ENCODE assay signal across 1 cellular context in genomic region chr17:27471321-27472269, GRCh38.
A peak's percentile ranks its signal among the peaks of the same experiment; 100 is the strongest.
TF ChIP-seq lines count a peak whose summit lies in the region.

No MANE protein-coding gene starts in this region.

TF ChIP-seq in GM12878, 131 proteins besides CTCF, POLR2A, EP300 and RAD21 (continued from another document and continues in another):
- TF ChIP-seq IRF3 (IDR thresholded peaks at IDR 0.05) (no peak), ZNF24 (IDR thresholded peaks at IDR 0.05) (peak; percentile 94), ZNF217 (IDR thresholded peaks at IDR 0.05) (peak; percentile 89), ZNF384 (IDR thresholded peaks at IDR 0.05; ENCODE audit: borderline replicate concordance, low read depth, low read length) (peak; percentile 19; the same call in 1 of the 2 replicates), TARDBP (IDR thresholded peaks at IDR 0.05; ENCODE audit: borderline replicate concordance) (peak; percentile 42; the same call in 1 of the 2 replicates), SIN3A (IDR thresholded peaks at IDR 0.05; ENCODE audit: low read depth, low read length) (peak; percentile 38; the same call in 1 of the 2 replicates), SPI1 (IDR thresholded peaks at IDR 0.05; ENCODE audit: borderline replicate concordance, insufficient read depth, low read depth, low read length) (peak; percentile 55; the same call in 1 of the 2 replicates), ESRRA (IDR thresholded peaks at IDR 0.05; ENCODE audit: low read length) (0 out of 2 replicates have a peak, but pooled peaks have one; percentile 27), TBL1XR1 (IDR thresholded peaks at IDR 0.05; ENCODE audit: low read depth, low read length) (peak; percentile 87; the same call in 1 of the 2 replicates), NR2F1 (conservative IDR thresholded peaks at IDR 0.05) (peak; percentile 94), EZH2 (IDR thresholded peaks at IDR 0.05; ENCODE audit: borderline replicate concordance, control insufficient read depth, low read depth, low read length) (no peak), HSF1 (IDR thresholded peaks at IDR 0.05; ENCODE audit: low read depth, low read length) (0 out of 2 replicates have a peak, but pooled peaks have one; percentile 16), PBX3 (IDR thresholded peaks at IDR 0.05; ENCODE audit: insufficient replicate concordance, low read depth, low read length) (peak; percentile 78), TCF12 (IDR thresholded peaks at IDR 0.05; ENCODE audit: low read depth, low read length) (peak; percentile 92; the same call in 1 of the 2 replicates), CEBPZ (IDR thresholded peaks at IDR 0.05; ENCODE audit: low read depth, low read length) (no peak), POLR2AphosphoS5 (IDR thresholded peaks at IDR 0.05; ENCODE audit: low read length) (peak; percentile 70), ZBED1 (IDR thresholded peaks at IDR 0.05; ENCODE audit: borderline replicate concordance) (peak; percentile 93), NFYA (IDR thresholded peaks at IDR 0.05; ENCODE audit: borderline replicate concordance, low read depth, low read length) (no peak), EGR1 (IDR thresholded peaks at IDR 0.05; ENCODE audit: borderline replicate concordance in 1 of 2, low read depth in 2 of 2, low read length in 2 of 2) (no peak), PAX8 (IDR thresholded peaks at IDR 0.05) (0 out of 2 replicates have a peak, but pooled peaks have one; percentile 31), IRF4 (IDR thresholded peaks at IDR 0.05; ENCODE audit: low read depth, low read length) (peak; percentile 100), PKNOX1 (IDR thresholded peaks at IDR 0.05) (peak; percentile 80), ZNF274 (IDR thresholded peaks at IDR 0.05; ENCODE audit: insufficient read depth, insufficient read length) (no peak), CREM (IDR thresholded peaks at IDR 0.05; ENCODE audit: low read depth) (peak; percentile 95), STAT1 (conservative IDR thresholded peaks at IDR 0.05) (0 out of 2 replicates have a peak, but pooled peaks have one; percentile 40), HDGF (IDR thresholded peaks at IDR 0.05) (0 out of 2 replicates have a peak, but pooled peaks have one; percentile 72), DPF2 (IDR thresholded peaks at IDR 0.05) (peak; percentile 100), MEF2B (IDR thresholded peaks at IDR 0.05; ENCODE audit: partially characterized antibody, poor library complexity, severe bottlenecking) (peak; percentile 89), ATF7 (IDR thresholded peaks at IDR 0.05; ENCODE audit: low read depth) (peak; percentile 87), USF2 (IDR thresholded peaks at IDR 0.05; ENCODE audit: borderline replicate concordance, low read depth, low read length) (no peak), STAT3 (IDR thresholded peaks at IDR 0.05; ENCODE audit: low read depth, low read length) (peak; percentile 96), SKIL (IDR thresholded peaks at IDR 0.05; ENCODE audit: low read depth, poor library complexity, severe bottlenecking) (peak; percentile 92), RELB (IDR thresholded peaks at IDR 0.05; ENCODE audit: low read depth) (peak; percentile 99), SMAD1 (IDR thresholded peaks at IDR 0.05; ENCODE audit: low read depth, partially characterized antibody) (peak; percentile 93), ETV6 (conservative IDR thresholded peaks at IDR 0.05 in 1 of 2, IDR thresholded peaks at IDR 0.05 in 1 of 2; ENCODE audit: borderline replicate concordance in 1 of 2, low read depth in 1 of 2) (peak in 1 of 2 experiments; percentile 94; a peak in 2 of 4 replicates), ZZZ3 (IDR thresholded peaks at IDR 0.05; ENCODE audit: control insufficient read depth, insufficient read length, low read depth) (no peak), ZNF622 (IDR thresholded peaks at IDR 0.05) (no peak), MAX (IDR thresholded peaks at IDR 0.05; ENCODE audit: low read depth, low read length) (no peak), FOXM1 (IDR thresholded peaks at IDR 0.05; ENCODE audit: low read depth, low read length) (peak; percentile 95), ZNF207 (IDR thresholded peaks at IDR 0.05; ENCODE audit: borderline replicate concordance) (peak; percentile 31; the same call in 1 of the 2 replicates), ZNF687 (IDR thresholded peaks at IDR 0.05) (peak; percentile 88), MYC (IDR thresholded peaks at IDR 0.05; ENCODE audit: insufficient read depth, insufficient read length, insufficient replicate concordance, low read length, severe bottlenecking) (no peak), JUNB (IDR thresholded peaks at IDR 0.05) (peak; percentile 96), SMC3 (IDR thresholded peaks at IDR 0.05; ENCODE audit: borderline replicate concordance, low read length) (peak; percentile 38; the same call in 1 of the 2 replicates), SRF (IDR thresholded peaks at IDR 0.05; ENCODE audit: low read depth in 2 of 2, low read length in 2 of 2) (no peak), RFX5 (IDR thresholded peaks at IDR 0.05; ENCODE audit: low read depth, low read length) (peak; percentile 23; the same call in 1 of the 2 replicates), NR2C2 (IDR thresholded peaks at IDR 0.05; ENCODE audit: borderline replicate concordance, control insufficient read depth, insufficient read length, low read depth) (no peak)
